ENCODE assay signal across 8 cellular contexts in the genomic region with DNA sequence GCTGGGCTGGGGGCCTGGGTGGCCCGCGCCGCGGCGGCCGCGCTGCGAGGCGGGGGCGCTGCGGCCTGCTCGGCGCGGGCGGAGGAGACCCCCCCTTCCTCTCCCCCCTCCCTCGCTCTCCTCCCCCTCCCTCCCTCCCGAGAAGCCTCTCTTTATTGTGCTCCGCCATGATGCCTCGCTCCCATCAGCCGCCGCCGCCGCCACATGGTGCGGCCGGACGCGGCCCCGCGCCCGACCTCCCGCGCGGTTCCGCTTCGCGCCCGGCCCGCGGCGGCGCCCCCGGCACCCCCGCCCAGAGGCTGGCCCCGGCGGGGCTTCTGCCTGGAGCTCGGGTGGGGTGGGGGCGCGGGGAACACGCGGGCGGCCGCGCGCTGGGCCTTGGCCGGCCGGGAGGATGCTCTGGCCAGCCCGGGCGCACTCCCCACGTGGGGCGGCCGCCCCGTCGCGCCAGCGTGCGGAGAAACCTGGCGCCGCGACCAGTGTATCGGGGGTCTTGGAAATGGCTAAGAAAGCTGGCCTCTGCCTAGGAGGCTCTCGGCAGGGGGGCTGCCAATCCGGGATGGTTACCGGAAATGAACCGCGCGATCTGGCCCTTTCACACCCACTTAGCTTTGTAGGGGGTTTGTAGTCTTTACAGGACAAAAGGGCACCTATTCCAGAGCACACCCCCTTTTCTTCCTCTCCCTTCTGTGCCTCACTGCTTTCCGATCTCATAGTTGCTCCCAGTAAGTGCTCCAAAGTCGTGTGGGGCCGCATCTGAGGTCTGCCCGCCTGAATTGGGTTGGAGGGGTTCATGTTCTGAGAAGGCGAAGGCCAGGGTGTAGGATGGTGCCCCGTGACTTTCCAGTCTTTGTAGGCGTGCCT. TPM values are rescaled to one million over a fixed set of nuclear protein-coding genes. Genes with fewer than 3 reads are reported as not detected.
A peak's percentile ranks its signal among the peaks of the same experiment; 100 is the strongest.
DNase-seq lines count a peak whose midpoint lies in the region; ATAC-seq and TF ChIP-seq lines count a peak whose summit lies in the region.

No MANE protein-coding gene starts in this region.

- H3K4me2 ChIP-seq in SK-N-SH, result peak overlapping the region; percentile 90

- H4K20me1 ChIP-seq in SK-N-SH (ENCODE audit: insufficient read depth), result peaks cover 38% of the 10 kb centered on the region

- TF ChIP-seq CTCF in SK-N-SH (IDR thresholded peaks at IDR 0.05) (no peak), astrocyte of the cerebellum (IDR thresholded peaks at IDR 0.05; ENCODE audit: low read depth, low read length, missing control alignments) (no peak), gastrocnemius medialis (IDR thresholded peaks at IDR 0.05 in 4 of 5, conservative IDR thresholded peaks at IDR 0.05 in 1 of 5) (no peak)

- CTCF ChIA-PET in SK-N-SH (lab: Yijun Ruan, JAX), result interaction anchor here (0.7 to 9.1 kb wide), 4 partner anchors 10 to 99 kb away, joined by 3 to 64 read pairs (median 3); partner anchors contain the start of gene PKN3

- 3% methylated on average over 9 of the region's 83 CpGs for WGBS in SK-N-SH (ENCODE audit: low lambda C conversion rate)

- TF ChIP-seq EP300 in SK-N-SH (IDR thresholded peaks at IDR 0.05; ENCODE audit: borderline replicate concordance in 1 of 2, low read depth in 1 of 2, low read length in 1 of 2), result no peak

- H2AFZ ChIP-seq in SK-N-SH (ENCODE audit: low read depth), result no peak overlapping the region

- no peaks in the 10 kb centered on the region for H3K9me3 ChIP-seq in SK-N-SH
- H3K9me3 ChIP-seq in gastrocnemius medialis, result no peaks in the 10 kb centered on the region

- H3K9ac ChIP-seq in SK-N-SH, result peak overlapping the region; percentile 88

- TF ChIP-seq RAD21 in SK-N-SH (IDR thresholded peaks at IDR 0.05; ENCODE audit: low read length), result no peak

- H3K79me2 ChIP-seq in SK-N-SH (ENCODE audit: insufficient read depth), result peaks cover 45% of the 10 kb centered on the region

- no peak for TF ChIP-seq POLR2A in gastrocnemius medialis (IDR thresholded peaks at IDR 0.05)

- intact Hi-C loops in gastrocnemius medialis (cut with DNase I; ENCODE audit: low total_unique reads), result loop anchor here (1.0 to 2.0 kb wide), 5 partner anchors 12 to 138 kb away; partner anchors contain the start of genes DYNC2I2, PKN3, SPTAN1 and ZDHHC12

- peak overlapping the region; percentile 57 to 93 for H3K27ac ChIP-seq in SK-N-SH (ENCODE audit: low read depth in 2 of 2, low read length in 1 of 2)
- H3K27ac ChIP-seq in gastrocnemius medialis, result peak overlapping the region; percentile 66 to 90 (median 76)

- POLR2A ChIA-PET in SK-N-SH (lab: Yijun Ruan, JAX), result no interaction called here

- H3K27me3 ChIP-seq in SK-N-SH (ENCODE audit: insufficient read depth) (no peaks in the 10 kb centered on the region), gastrocnemius medialis (no peaks in the 10 kb centered on the region)

- peaks cover 23% of the 10 kb centered on the region for H3F3A ChIP-seq in SK-N-SH (replicated peaks; ENCODE audit: insufficient read depth)

- DNase-seq in D341Med (ENCODE audit: low spot score) (peak; percentile 82), SK-N-SH (peak; percentile 93), astrocyte of the cerebellum (ENCODE audit: low read depth) (no peak), gastrocnemius medialis (no peak)

- peaks cover 37 to 43% of the 10 kb centered on the region in 2 experiments for H3K36me3 ChIP-seq in SK-N-SH (replicated peaks in 1 of 2; ENCODE audit: control insufficient read depth in 1 of 2, insufficient read depth in 2 of 2, low read length in 1 of 2)
- H3K36me3 ChIP-seq in gastrocnemius medialis, result peaks cover 0 to 36% of the 10 kb centered on the region in 2 donors

- H3K4me3 ChIP-seq in SK-N-SH (ENCODE audit: low read depth in 2 of 2, low read length in 1 of 2), result peak overlapping the region; percentile 76 to 97
- peak overlapping the region; percentile 96 for H3K4me3 ChIP-seq in astrocyte of the cerebellum (ENCODE audit: low read depth, low read length)
- peak overlapping the region; percentile 76 for H3K4me3 ChIP-seq in iPS-11a (ENCODE audit: low read depth, low read length)
- H3K4me3 ChIP-seq in gastrocnemius medialis, result peak overlapping the region; percentile 54 to 71 (median 68)

- ATAC-seq in HG03025 (IDR thresholded peaks at IDR 0.05; ENCODE audit: low FRiP score, unreplicated experiment) (peak; percentile 13), gastrocnemius medialis (peak in 1 of 2 donors; percentile 23), HG03457 (IDR thresholded peaks at IDR 0.05; ENCODE audit: unreplicated experiment) (no peak), GM21737 (IDR thresholded peaks at IDR 0.05; ENCODE audit: unreplicated experiment) (no peak)

- in situ Hi-C loops in astrocyte of the cerebellum (cut with HindIII; ENCODE audit: low sequenced_read_pairs) (loop anchor here (10.0 kb wide), 1 partner anchor 65 kb away; no protein-coding TSS in a partner anchor), gastrocnemius medialis (cut with MboI; ENCODE audit: low sequenced_read_pairs in 4 of 4) (no loop called here)

- H3K4me1 ChIP-seq in SK-N-SH (ENCODE audit: control insufficient read depth in 1 of 2, insufficient read depth in 2 of 2, low read depth in 1 of 2, low read length in 1 of 2), result peaks cover 3 to 6% of the 10 kb centered on the region in 2 experiments; a peak in 2 of 4 replicates
- H3K4me1 ChIP-seq in gastrocnemius medialis, result peaks cover 12 to 19% of the 10 kb centered on the region in 2 donors

- no peaks in the 10 kb centered on the region for H3K9me2 ChIP-seq in SK-N-SH

TF ChIP-seq in SK-N-SH, 30 proteins besides CTCF, POLR2A, EP300 and RAD21 (continues in another document):
- TF ChIP-seq RCOR1 (IDR thresholded peaks at IDR 0.05; ENCODE audit: low read length) (no peak), SMC3 (IDR thresholded peaks at IDR 0.05; ENCODE audit: low read depth, low read length) (no peak), FOSL2 (IDR thresholded peaks at IDR 0.05; ENCODE audit: borderline replicate concordance, low read depth) (no peak), YY1 (IDR thresholded peaks at IDR 0.05; ENCODE audit: low read depth) (peak; percentile 16; the same call in 1 of the 2 replicates), NFIC (IDR thresholded peaks at IDR 0.05; ENCODE audit: borderline replicate concordance) (no peak), CHD2 (IDR thresholded peaks at IDR 0.05; ENCODE audit: low read length, partially characterized antibody) (no peak), PBX3 (IDR thresholded peaks at IDR 0.05) (no peak), MXI1 (IDR thresholded peaks at IDR 0.05; ENCODE audit: low read depth, low read length) (peak; percentile 73; the same call in 1 of the 2 replicates), TCF12 (IDR thresholded peaks at IDR 0.05) (no peak)
- TF ChIP-seq, protein P1, sequence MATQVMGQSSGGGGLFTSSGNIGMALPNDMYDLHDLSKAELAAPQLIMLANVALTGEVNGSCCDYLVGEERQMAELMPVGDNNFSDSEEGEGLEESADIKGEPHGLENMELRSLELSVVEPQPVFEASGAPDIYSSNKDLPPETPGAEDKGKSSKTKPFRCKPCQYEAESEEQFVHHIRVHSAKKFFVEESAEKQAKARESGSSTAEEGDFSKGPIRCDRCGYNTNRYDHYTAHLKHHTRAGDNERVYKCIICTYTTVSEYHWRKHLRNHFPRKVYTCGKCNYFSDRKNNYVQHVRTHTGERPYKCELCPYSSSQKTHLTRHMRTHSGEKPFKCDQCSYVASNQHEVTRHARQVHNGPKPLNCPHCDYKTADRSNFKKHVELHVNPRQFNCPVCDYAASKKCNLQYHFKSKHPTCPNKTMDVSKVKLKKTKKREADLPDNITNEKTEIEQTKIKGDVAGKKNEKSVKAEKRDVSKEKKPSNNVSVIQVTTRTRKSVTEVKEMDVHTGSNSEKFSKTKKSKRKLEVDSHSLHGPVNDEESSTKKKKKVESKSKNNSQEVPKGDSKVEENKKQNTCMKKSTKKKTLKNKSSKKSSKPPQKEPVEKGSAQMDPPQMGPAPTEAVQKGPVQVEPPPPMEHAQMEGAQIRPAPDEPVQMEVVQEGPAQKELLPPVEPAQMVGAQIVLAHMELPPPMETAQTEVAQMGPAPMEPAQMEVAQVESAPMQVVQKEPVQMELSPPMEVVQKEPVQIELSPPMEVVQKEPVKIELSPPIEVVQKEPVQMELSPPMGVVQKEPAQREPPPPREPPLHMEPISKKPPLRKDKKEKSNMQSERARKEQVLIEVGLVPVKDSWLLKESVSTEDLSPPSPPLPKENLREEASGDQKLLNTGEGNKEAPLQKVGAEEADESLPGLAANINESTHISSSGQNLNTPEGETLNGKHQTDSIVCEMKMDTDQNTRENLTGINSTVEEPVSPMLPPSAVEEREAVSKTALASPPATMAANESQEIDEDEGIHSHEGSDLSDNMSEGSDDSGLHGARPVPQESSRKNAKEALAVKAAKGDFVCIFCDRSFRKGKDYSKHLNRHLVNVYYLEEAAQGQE (IDR thresholded peaks at IDR 0.05; ENCODE audit: low read depth, low read length), result no peak

RNA-seq across cellular contexts. Expression of gene SET, which starts 1.0 kb away (rescaled TPM):
- polyA plus RNA-seq in SK-N-SH (2012; rRNA removed), result 64.6 and 79.5 TPM in 2 replicates
- 101 and 156 TPM in 2 replicates for polyA plus RNA-seq in SK-N-SH (2012; cell fraction: cytosol; rRNA removed)
- polyA plus RNA-seq in SK-N-SH (2012; cell fraction: nucleus; rRNA removed), result 59.7 and 115 TPM in 2 replicates
- total RNA-seq in gastrocnemius medialis, result 100 to 1,000 TPM; 102 to 191 (median 170) TPM

RNA-seq across cellular contexts. Expression of gene PKN3, which starts 12.3 kb away (rescaled TPM):
- 5.0 and 7.8 TPM in 2 replicates for polyA plus RNA-seq in SK-N-SH (2012; rRNA removed)
- polyA plus RNA-seq in SK-N-SH (2012; cell fraction: cytosol; rRNA removed), result 1.8 and 4.1 TPM in 2 replicates
- 15.1 and 16.8 TPM in 2 replicates for polyA plus RNA-seq in SK-N-SH (2012; cell fraction: nucleus; rRNA removed)
- total RNA-seq in gastrocnemius medialis, result 1 to 10 TPM; 1.4 to 5.2 (median 3.3) TPM

RNA-seq across cellular contexts. Expression of gene DYNC2I2, which starts 33.4 kb away (rescaled TPM):
- polyA plus RNA-seq in SK-N-SH (2012; rRNA removed), result 57.2 and 73.7 TPM in 2 replicates
- 26.1 and 39.0 TPM in 2 replicates for polyA plus RNA-seq in SK-N-SH (2012; cell fraction: cytosol; rRNA removed)
- 102 and 199 TPM in 2 replicates for polyA plus RNA-seq in SK-N-SH (2012; cell fraction: nucleus; rRNA removed)
- 10 to 100 TPM; 11.4 to 29.1 (median 21.1) TPM for total RNA-seq in gastrocnemius medialis

RNA-seq across cellular contexts. Expression of gene ZDHHC12, which starts 33.9 kb away (rescaled TPM):
- 36.6 and 51.3 TPM in 2 replicates for polyA plus RNA-seq in SK-N-SH (2012; rRNA removed)
- polyA plus RNA-seq in SK-N-SH (2012; cell fraction: cytosol; rRNA removed), result 20.8 and 32.1 TPM in 2 replicates
- polyA plus RNA-seq in SK-N-SH (2012; cell fraction: nucleus; rRNA removed), result 26.9 and 52.8 TPM in 2 replicates
- 10 to 100 TPM in 3 of 4 donors, 1 to 10 TPM in 1; 8.9 to 37.3 (median 31.0) TPM for total RNA-seq in gastrocnemius medialis

Comparison
In these comparisons a context has a peak if more than half of its experiments do, and no peak if none do; other contexts are left out.
1. DNase-seq: peak in D341Med (single experiment) and SK-N-SH (single experiment); none in astrocyte of the cerebellum (single experiment) and gastrocnemius medialis (0 of 2).
2. Peak in every context shown above with its lines, with median percentiles within 50 percentile points of each other: H3K4me3 ChIP-seq.